Comparison of ENCODE assay signal across 20 cellular contexts in genomic region chr2:16187517-16187887, GRCh38.
A peak's percentile ranks its signal among the peaks of the same experiment; 100 is the strongest.
DNase-seq lines count a peak whose midpoint lies in the region; ATAC-seq and TF ChIP-seq lines count a peak whose summit lies in the region.
"Had no signal": no experiment of that assay in that cellular context is flagged by ENCODE, and none has a peak within 500 bp of the region (broad histone marks: within the 10 kb centered on the region; RNA-seq: fewer than 3 reads in every experiment).

No MANE protein-coding gene starts in this region.

- H3K36me3 ChIP-seq in BLaER1: no peaks in the 10 kb centered on the region
- no peaks in the 10 kb centered on the region for H3K36me3 ChIP-seq in liver (ENCODE audit: control insufficient read depth in 4 of 4, insufficient read depth in 3 of 4, low read depth in 1 of 4, low read length in 3 of 4)
- H3K36me3 ChIP-seq in PC-9 (ENCODE audit: low read depth): no peaks in the 10 kb centered on the region
- H3K36me3 ChIP-seq: MG63 had no signal

- H3K27ac ChIP-seq in BLaER1 (no peak overlapping the region), liver (ENCODE audit: low read depth in 1 of 2, low read length in 2 of 2) (no peak overlapping the region), RWPE1 (no peak overlapping the region), PC-9 (no peak overlapping the region)

- H3K9me3 ChIP-seq in BLaER1 (no peaks in the 10 kb centered on the region), liver (ENCODE audit: control insufficient read depth in 4 of 4, low read length in 3 of 4) (no peaks in the 10 kb centered on the region), PC-9 (ENCODE audit: insufficient read depth, low read depth) (no peaks in the 10 kb centered on the region)
- H3K9me3 ChIP-seq: MG63 had no signal

- peak; percentile 97 for DNase-seq in SK-N-DZ (ENCODE audit: low spot score)
- DNase-seq in RWPE1 (ENCODE audit: low spot score): no peak
- DNase-seq in PC-9: no peak
- DNase-seq: 8988T; CD8-positive, alpha-beta T cell; Karpas-422; MG63; NCI-H1048; NCI-H1436; NCI-H1930; NCI-H226; NCI-H524; NCI-H82; RPMI8226; SIG-M5 had no signal

- no peak for TF ChIP-seq CTCF in liver (IDR thresholded peaks at IDR 0.05; ENCODE audit: low read depth, low read length, missing input control)
- TF ChIP-seq CTCF in RWPE1 (conservative IDR thresholded peaks at IDR 0.05; ENCODE audit: low read depth): no peak
- TF ChIP-seq CTCF in PC-9 (conservative IDR thresholded peaks at IDR 0.05): no peak

- H3K4me3 ChIP-seq in BLaER1: no peak overlapping the region
- H3K4me3 ChIP-seq in liver (ENCODE audit: low read depth in 1 of 3, low read length in 3 of 3): no peak overlapping the region
- H3K4me3 ChIP-seq in PC-9: no peak overlapping the region
- H3K4me3 ChIP-seq: MG63 had no signal

- BruUV-seq in PC-9 (replicated peaks; lab: Mats Ljungman, UMichigan): no TSS peak

- no peaks in the 10 kb centered on the region for H3F3A ChIP-seq in PC-9 (ENCODE audit: insufficient read depth, low read depth)

- TF ChIP-seq RAD21 in liver (IDR thresholded peaks at IDR 0.05): no peak

- intact Hi-C loops in PC-9 (cut with micrococcal nuclease; ENCODE audit: unreplicated experiment): no loop called here

- POLR2A ChIA-PET in RWPE1 (lab: Yijun Ruan, JAX; ENCODE audit: low non-redundant PET): no interaction called here
- POLR2A ChIA-PET in PC-9 (lab: Charles Lee; ENCODE audit: unreplicated experiment): no interaction called here

- ATAC-seq in GM21529 (IDR thresholded peaks at IDR 0.05; ENCODE audit: unreplicated experiment) (peak; percentile 15), HG02588 (IDR thresholded peaks at IDR 0.05; ENCODE audit: unreplicated experiment) (no peak), HG03139 (IDR thresholded peaks at IDR 0.05; ENCODE audit: unreplicated experiment) (no peak)
- ATAC-seq: CD8-positive, alpha-beta T cell had no signal

- H3K9ac ChIP-seq in BLaER1 (no peak overlapping the region), liver (ENCODE audit: low read depth in 1 of 2, low read length in 2 of 2) (no peak overlapping the region)

- H3K4me1 ChIP-seq in BLaER1: peaks cover 22% of the 10 kb centered on the region
- no peaks in the 10 kb centered on the region for H3K4me1 ChIP-seq in liver (ENCODE audit: control insufficient read depth in 4 of 4, insufficient read depth in 4 of 4, low read length in 3 of 4)
- H3K4me1 ChIP-seq in PC-9 (replicated peaks; ENCODE audit: insufficient read depth): no peaks in the 10 kb centered on the region

- no peaks in the 10 kb centered on the region for H3K9me2 ChIP-seq in PC-9 (ENCODE audit: insufficient read depth)

- H3K4me2 ChIP-seq in BLaER1: peak overlapping the region; percentile 41
- no peak overlapping the region for H3K4me2 ChIP-seq in PC-9

- 70% methylated on average over 3 of the region's 3 CpGs for WGBS in liver

- no peak overlapping the region for H2AFZ ChIP-seq in PC-9

- H4K20me1 ChIP-seq in BLaER1: no peaks in the 10 kb centered on the region
- H4K20me1 ChIP-seq in PC-9 (ENCODE audit: insufficient read depth): no peaks in the 10 kb centered on the region

- H3K79me2 ChIP-seq in PC-9 (ENCODE audit: low read depth): no peaks in the 10 kb centered on the region

- H3K27me3 ChIP-seq in BLaER1: no peaks in the 10 kb centered on the region
- H3K27me3 ChIP-seq in liver (ENCODE audit: control insufficient read depth in 4 of 4, insufficient read depth in 4 of 4, low read length in 3 of 4): no peaks in the 10 kb centered on the region
- peaks cover 95% of the 10 kb centered on the region for H3K27me3 ChIP-seq in PC-9 (ENCODE audit: insufficient read depth, low read depth)
- H3K27me3 ChIP-seq: MG63 had no signal

- CTCF ChIA-PET in RWPE1 (lab: Yijun Ruan, JAX): no interaction called here
- CTCF ChIA-PET in PC-9 (lab: Charles Lee): no interaction called here

TF ChIP-seq in liver, 16 proteins besides CTCF, POLR2A, EP300 and RAD21:
- no peak for TF ChIP-seq JUND (IDR thresholded peaks at IDR 0.05)
- peak; percentile 14 to 53 for TF ChIP-seq HNF4A (conservative IDR thresholded peaks at IDR 0.05)
